In genomic region chr11:114099392-114100178, GRCh38 we compare ENCODE assay signal across 13 cellular contexts. TPM values are rescaled to one million over a fixed set of nuclear protein-coding genes. Genes with fewer than 3 reads are reported as not detected.
DNase-seq lines count a peak whose midpoint lies in the region; ATAC-seq and TF ChIP-seq lines count a peak whose summit lies in the region.
"Had no signal": no experiment of that assay in that cellular context is flagged by ENCODE, and none has a peak within 500 bp of the region (broad histone marks: within the 10 kb centered on the region; RNA-seq: fewer than 3 reads in every experiment).

No MANE protein-coding gene starts in this region.

- H3K79me2 ChIP-seq in neural progenitor cell (ENCODE audit: low read depth) (peaks cover 61% of the 10 kb centered on the region), H9 (ENCODE audit: insufficient read depth, low read length) (no peaks in the 10 kb centered on the region)

- H3K4me2 ChIP-seq in neural progenitor cell (peak overlapping the region; percentile 16), H9 (ENCODE audit: insufficient read depth, insufficient read length, low read length) (no peak overlapping the region)
- H3K4me2 ChIP-seq: PC-9 had no signal

- H3K4me3 Mint-ChIP-seq in CD8-positive, alpha-beta T cell = no peak overlapping the region
- H3K4me3 Mint-ChIP-seq in effector memory CD8-positive, alpha-beta T cell = peak overlapping the region in 1 of 2 donors; percentile 21
- H3K4me3 Mint-ChIP-seq in neural progenitor cell (no peak overlapping the region), H9 (no peak overlapping the region)

- no peak overlapping the region for H3K27ac ChIP-seq in CD8-positive, alpha-beta T cell (ENCODE audit: low read depth, low read length)
- H3K27ac ChIP-seq in neural progenitor cell (no peak overlapping the region), H9 (ENCODE audit: insufficient read length, low read depth, low read length) (no peak overlapping the region)
- H3K27ac ChIP-seq: PC-9, tibial nerve had no signal

- WGBS in H9 (ENCODE audit: extremely low coverage, insufficient read length, low lambda C conversion rate) = no CpG with 5 or more reads among the region's 5 CpGs

- ATAC-seq in CD8-positive, alpha-beta T cell = peak; percentile 67
- peak; percentile 61 for ATAC-seq in effector memory CD8-positive, alpha-beta T cell (replicated peaks)

- intact Hi-C loops in CD8-positive, alpha-beta T cell (cut with DNase I, micrococcal nuclease) = loop anchor here (2.0 to 10.0 kb wide), 4 partner anchors 23 to 55 kb away; no protein-coding TSS in a partner anchor

- H3F3A ChIP-seq in neural progenitor cell (ENCODE audit: low read depth) = no peaks in the 10 kb centered on the region

- no peak overlapping the region for H4K5ac ChIP-seq in H9 (ENCODE audit: insufficient read length, low read depth, low read length)

- TF ChIP-seq CTCF in CD8-positive, alpha-beta T cell (IDR thresholded peaks at IDR 0.05) = no peak
- no peak for TF ChIP-seq CTCF in neural progenitor cell (IDR thresholded peaks at IDR 0.05)
- no peak for TF ChIP-seq CTCF in H9 (conservative IDR thresholded peaks at IDR 0.05)

- H2BK20ac ChIP-seq in H9 (ENCODE audit: low read depth, low read length, poor library complexity, severe bottlenecking) = no peak overlapping the region

- H2BK120ac ChIP-seq in H9 (ENCODE audit: low read depth, low read length, poor library complexity, severe bottlenecking) = no peak overlapping the region

- H3K4me1 Mint-ChIP-seq in CD8-positive, alpha-beta T cell (ENCODE audit: low read depth) = peaks cover 50% of the 10 kb centered on the region
- H3K4me1 Mint-ChIP-seq in effector memory CD8-positive, alpha-beta T cell (ENCODE audit: low read depth in 2 of 2) = peaks cover 10 to 48% of the 10 kb centered on the region in 2 donors
- peaks cover 64% of the 10 kb centered on the region for H3K4me1 Mint-ChIP-seq in neural progenitor cell
- peaks cover 8 to 15% of the 10 kb centered on the region in 2 experiments for H3K4me1 Mint-ChIP-seq in H9

- H3K18ac ChIP-seq in H9 (ENCODE audit: insufficient read length, low read depth, low read length) = no peak overlapping the region

- DNase-seq in CD8-positive, alpha-beta T cell = no peak
- DNase-seq in HK-2 (ENCODE audit: unreplicated experiment) = peak; percentile 25
- no peak for DNase-seq in effector memory CD8-positive, alpha-beta T cell
- no peak for DNase-seq in neural progenitor cell (ENCODE audit: low spot score)
- no peak for DNase-seq in H9
- DNase-seq in NCI-H2227 (lab: John Stamatoyannopoulos, UW; ENCODE audit: unreplicated experiment) = no peak
- no peak for DNase-seq in superior temporal gyrus (ENCODE audit: extremely low spot score)
- DNase-seq: MM.1S, PC-9, posterior cingulate gyrus had no signal

- H3K23ac ChIP-seq in H9 (ENCODE audit: insufficient read length, low read depth, low read length) = no peak overlapping the region

- H3K9ac ChIP-seq in neural progenitor cell (no peak overlapping the region), H9 (ENCODE audit: extremely low read depth, insufficient read length, low read length) (no peak overlapping the region)

- no peaks in the 10 kb centered on the region for H3K36me3 Mint-ChIP-seq in CD8-positive, alpha-beta T cell
- peaks cover 14% of the 10 kb centered on the region for H3K36me3 Mint-ChIP-seq in effector memory CD8-positive, alpha-beta T cell (ENCODE audit: insufficient read depth)
- H3K36me3 Mint-ChIP-seq in neural progenitor cell = peaks cover 27% of the 10 kb centered on the region
- H3K36me3 Mint-ChIP-seq in H9 (ENCODE audit: insufficient read depth in 1 of 3, low read depth in 3 of 3) = no peaks in the 10 kb centered on the region

- no peaks in the 10 kb centered on the region for H3K79me1 ChIP-seq in H9 (ENCODE audit: insufficient read depth, low read depth, low read length, poor library complexity, severe bottlenecking)

- no peaks in the 10 kb centered on the region for H3K9me3 ChIP-seq in CD8-positive, alpha-beta T cell (ENCODE audit: low read length)
- H3K9me3 ChIP-seq in neural progenitor cell (ENCODE audit: low read depth) = no peaks in the 10 kb centered on the region
- no peaks in the 10 kb centered on the region for H3K9me3 ChIP-seq in H9 (ENCODE audit: control insufficient read depth, low read depth, low read length)
- H3K9me3 ChIP-seq: tibial nerve had no signal

- CTCF ChIA-PET in CD8-positive, alpha-beta T cell (lab: Charles Lee) = interaction anchor here (0.6 to 0.7 kb wide), 2 partner anchors 8 to 374 kb away, joined by 3 to 4 read pairs; no protein-coding TSS in a partner anchor

- H3K4ac ChIP-seq in H9 (ENCODE audit: low read depth, low read length) = no peak overlapping the region

- no peak overlapping the region for H3T11ph ChIP-seq in H9 (ENCODE audit: low read length)

- H3K9me3 Mint-ChIP-seq in CD8-positive, alpha-beta T cell = no peaks in the 10 kb centered on the region
- no peaks in the 10 kb centered on the region for H3K9me3 Mint-ChIP-seq in effector memory CD8-positive, alpha-beta T cell
- H3K9me3 Mint-ChIP-seq in neural progenitor cell (peaks cover 4% of the 10 kb centered on the region), H9 (no peaks in the 10 kb centered on the region)

- POLR2A ChIA-PET in CD8-positive, alpha-beta T cell (lab: Charles Lee) = interaction anchor here (0.9 to 1.0 kb wide), 2 partner anchors 28 to 67 kb away, joined by 3 to 4 read pairs; no protein-coding TSS in a partner anchor

- H2BK12ac ChIP-seq in H9 (ENCODE audit: insufficient read length, low read depth, low read length) = no peak overlapping the region

- H3K27me3 Mint-ChIP-seq in CD8-positive, alpha-beta T cell (ENCODE audit: low read depth) = no peaks in the 10 kb centered on the region
- H3K27me3 Mint-ChIP-seq in effector memory CD8-positive, alpha-beta T cell = peaks cover 0 to 13% of the 10 kb centered on the region in 2 donors
- H3K27me3 Mint-ChIP-seq in neural progenitor cell (ENCODE audit: insufficient read depth, low read depth) (no peaks in the 10 kb centered on the region), H9 (ENCODE audit: low read depth) (peaks cover 7% of the 10 kb centered on the region)

- no peaks in the 10 kb centered on the region for H3K36me3 ChIP-seq in CD8-positive, alpha-beta T cell (ENCODE audit: insufficient read depth, low read length)
- no peaks in the 10 kb centered on the region for H3K36me3 ChIP-seq in neural progenitor cell

- no peak overlapping the region for H2AK5ac ChIP-seq in H9 (ENCODE audit: insufficient read length, low read length)

- no peak overlapping the region for H3K4me3 ChIP-seq in CD8-positive, alpha-beta T cell (ENCODE audit: low read depth, low read length)
- H3K4me3 ChIP-seq in neural progenitor cell = no peak overlapping the region
- H3K4me3 ChIP-seq: PC-9, tibial nerve had no signal

- H2BK5ac ChIP-seq in H9 (ENCODE audit: insufficient read length, low read length) = no peak overlapping the region

- no peak overlapping the region for H4K91ac ChIP-seq in H9 (ENCODE audit: insufficient read length, low read depth, low read length)

- H4K20me1 ChIP-seq in neural progenitor cell (ENCODE audit: low read depth) = peaks cover 18% of the 10 kb centered on the region
- no peaks in the 10 kb centered on the region for H4K20me1 ChIP-seq in H9 (ENCODE audit: control insufficient read depth, insufficient read depth, insufficient read length)

- no peak overlapping the region for H3K14ac ChIP-seq in H9 (ENCODE audit: insufficient read depth, low read length)

- H3K4me1 ChIP-seq in CD8-positive, alpha-beta T cell (ENCODE audit: insufficient read depth, low read length) = peaks cover 20% of the 10 kb centered on the region
- H3K4me1 ChIP-seq in neural progenitor cell = peaks cover 48% of the 10 kb centered on the region
- H3K4me1 ChIP-seq in H9 (ENCODE audit: insufficient read depth, low read length) = no peaks in the 10 kb centered on the region

- H4K8ac ChIP-seq in H9 (replicated peaks; ENCODE audit: insufficient read length, low read depth, low read length) = no peak overlapping the region

- H3K27ac Mint-ChIP-seq in CD8-positive, alpha-beta T cell = peak overlapping the region; percentile 49
- H3K27ac Mint-ChIP-seq in effector memory CD8-positive, alpha-beta T cell = peak overlapping the region in 1 of 2 donors; percentile 47
- H3K27ac Mint-ChIP-seq in neural progenitor cell (no peak overlapping the region), H9 (no peak overlapping the region; a peak in 1 of 7 replicates)

- H3K23me2 ChIP-seq in H9 (ENCODE audit: insufficient read length, low read depth, low read length, poor library complexity, severe bottlenecking) = no peaks in the 10 kb centered on the region

- no peaks in the 10 kb centered on the region for H3K27me3 ChIP-seq in CD8-positive, alpha-beta T cell (ENCODE audit: insufficient read depth, low read length)
- H3K27me3 ChIP-seq in neural progenitor cell (no peaks in the 10 kb centered on the region), H9 (ENCODE audit: insufficient read depth, low read length) (no peaks in the 10 kb centered on the region)
- H3K27me3 ChIP-seq: tibial nerve had no signal

- H2AFZ ChIP-seq in neural progenitor cell (replicated peaks) (no peak overlapping the region), H9 (ENCODE audit: low read length) (no peak overlapping the region)
- H2AFZ ChIP-seq: PC-9 had no signal

- H2BK15ac ChIP-seq in H9 (ENCODE audit: low read depth, low read length) = no peak overlapping the region

- H3K56ac ChIP-seq in H9 (ENCODE audit: insufficient read length, low read depth, low read length) = no peak overlapping the region

RNA-seq across cellular contexts. Expression of gene ZBTB16, which starts 40.1 kb away (rescaled TPM):
- total RNA-seq in CD8-positive, alpha-beta T cell = 10 to 100 TPM; 15.3 to 18.3 TPM
- 17.7 and 29.7 TPM in 2 replicates for total RNA-seq in neural progenitor cell (ENCODE audit: low replicate concordance)
- not detected in 2 replicates for total RNA-seq in H9 (2021)
- total RNA-seq: Calu3, fibroblast of lung had no signal

Comparison
In these comparisons a context has a peak if more than half of its experiments do, and no peak if none do; other contexts are left out.
1. RNA of gene ZBTB16, which starts 40.1 kb away (total RNA-seq): 15.3 to 18.3 TPM in CD8-positive, alpha-beta T cell and 17.7 to 29.7 TPM in neural progenitor cell; not detected in H9; every median in the first group is over 10 times any median in the second.